In genomic region chr17:56594528-56595418, GRCh38 we compare ENCODE assay signal across 8 cellular contexts. TPM values are rescaled to one million over a fixed set of nuclear protein-coding genes. Genes with fewer than 3 reads are reported as not detected.
A peak's percentile ranks its signal among the peaks of the same experiment; 100 is the strongest.
DNase-seq lines count a peak whose midpoint lies in the region; ATAC-seq lines count a peak whose summit lies in the region.

No MANE protein-coding gene starts in this region.

- H3K4me1 ChIP-seq in iPS-20b (ENCODE audit: insufficient read depth, low read length) = peaks cover 5% of the 10 kb centered on the region; the same call in 1 of the 2 replicates

- no peak overlapping the region for H3K27ac ChIP-seq in iPS-20b (ENCODE audit: low read length)

- peak overlapping the region; percentile 62 for H3K4me3 Mint-ChIP-seq in stimulated activated memory B cell treated with anti-CD40 and anti-IgM and Interleukin-4, amounts not matched to agents 10 μg/mL and 1 μg/mL and 100 μg/mL, for 72 hours

- peak overlapping the region in 1 of 2 donors; percentile 44 for H3K27ac Mint-ChIP-seq in activated naive CD4-positive, alpha-beta T cell treated with anti-CD3 and anti-CD28 coated beads, Interleukin-2, amount 50 U/mL, for 72 hours
- no peak overlapping the region for H3K27ac Mint-ChIP-seq in stimulated activated memory B cell treated with anti-CD40 and anti-IgM and Interleukin-4, amounts not matched to agents 10 μg/mL and 1 μg/mL and 100 μg/mL, for 72 hours

- peak overlapping the region; percentile 82 for H3K4me3 ChIP-seq in iPS-20b (ENCODE audit: low read length)

- H3K9ac ChIP-seq in iPS-20b (ENCODE audit: low read depth, low read length) = no peak overlapping the region

- H3K27me3 ChIP-seq in iPS-20b (ENCODE audit: insufficient read depth, low read length) = peaks cover 88% of the 10 kb centered on the region

- H3K27me3 Mint-ChIP-seq in stimulated activated memory B cell treated with anti-CD40 and anti-IgM and Interleukin-4, amounts not matched to agents 10 μg/mL and 1 μg/mL and 100 μg/mL, for 72 hours = peaks cover 70% of the 10 kb centered on the region

- peak; percentile 24 to 48 for ATAC-seq in activated naive CD4-positive, alpha-beta T cell treated with anti-CD3 and anti-CD28 coated beads, Interleukin-2, amount 50 U/mL, for 72 hours
- peak; percentile 5 for ATAC-seq in stimulated activated memory B cell treated with anti-CD40 and anti-IgM and Interleukin-4, amounts not matched to agents 10 μg/mL and 1 μg/mL and 100 μg/mL, for 72 hours
- ATAC-seq in GM18858 (IDR thresholded peaks at IDR 0.05; ENCODE audit: unreplicated experiment) (no peak), GM21723 (IDR thresholded peaks at IDR 0.05; ENCODE audit: unreplicated experiment) (no peak)

- H3K36me3 Mint-ChIP-seq in activated naive CD4-positive, alpha-beta T cell treated with anti-CD3 and anti-CD28 coated beads, Interleukin-2, amount 50 U/mL, for 72 hours = no peaks in the 10 kb centered on the region
- no peaks in the 10 kb centered on the region for H3K36me3 Mint-ChIP-seq in stimulated activated memory B cell treated with anti-CD40 and anti-IgM and Interleukin-4, amounts not matched to agents 10 μg/mL and 1 μg/mL and 100 μg/mL, for 72 hours

- no peaks in the 10 kb centered on the region for H3K36me3 ChIP-seq in iPS-20b (ENCODE audit: insufficient read depth, low read depth, low read length)

- DNase-seq in NCI-H146 (lab: John Stamatoyannopoulos, UW) (peak; percentile 13), NCI-H146 treated with DMSO at 0.1 percent for 48 hours (lab: John Stamatoyannopoulos, UW; ENCODE audit: unreplicated experiment) (no peak), NOMO-1 treated with DMSO at 0.1 percent for 48 hours (lab: John Stamatoyannopoulos, UW; ENCODE audit: unreplicated experiment) (peak; percentile 51)
- DNase-seq in activated naive CD4-positive, alpha-beta T cell treated with anti-CD3 and anti-CD28 coated beads, Interleukin-2, amount 50 U/mL, for 72 hours (ENCODE audit: low spot score in 2 of 2) = peak; percentile 49 to 59

- H3K9me3 ChIP-seq in iPS-20b (ENCODE audit: insufficient read depth, low read depth, low read length) = no peaks in the 10 kb centered on the region

- H3K4me1 Mint-ChIP-seq in stimulated activated memory B cell treated with anti-CD40 and anti-IgM and Interleukin-4, amounts not matched to agents 10 μg/mL and 1 μg/mL and 100 μg/mL, for 72 hours = peaks cover 34% of the 10 kb centered on the region

- H3K9me3 Mint-ChIP-seq in activated naive CD4-positive, alpha-beta T cell treated with anti-CD3 and anti-CD28 coated beads, Interleukin-2, amount 50 U/mL, for 72 hours = no peaks in the 10 kb centered on the region
- no peaks in the 10 kb centered on the region for H3K9me3 Mint-ChIP-seq in stimulated activated memory B cell treated with anti-CD40 and anti-IgM and Interleukin-4, amounts not matched to agents 10 μg/mL and 1 μg/mL and 100 μg/mL, for 72 hours

RNA-seq across cellular contexts. Expression of gene NOG, which starts 1.3 kb away (rescaled TPM):
- total RNA-seq in activated naive CD4-positive, alpha-beta T cell treated with anti-CD3 and anti-CD28 coated beads, Interleukin-2, amount 50 U/mL, for 72 hours = 10 to 100 TPM in 1 of 2 donors, under 1 TPM in 1; 0.16 to 15.7 TPM

Comparison
In these comparisons a context has a peak if more than half of its experiments do, and no peak if none do; other contexts are left out.
1. ATAC-seq: peak in activated naive CD4-positive, alpha-beta T cell treated with anti-CD3 and anti-CD28 coated beads, Interleukin-2, amount 50 U/mL, for 72 hours (2 of 2) and stimulated activated memory B cell treated with anti-CD40 and anti-IgM and Interleukin-4, amounts not matched to agents 10 μg/mL and 1 μg/mL and 100 μg/mL, for 72 hours (single experiment); none in GM18858 (single experiment) and GM21723 (single experiment).